In genomic region chr4:3375688-3376087, GRCh38 we compare ENCODE assay signal across 13 cellular contexts.
DNase-seq lines count a peak whose midpoint lies in the region; FAIRE-seq and TF ChIP-seq lines count a peak whose summit lies in the region.
"Had no signal": no experiment of that assay in that cellular context is flagged by ENCODE, and none has a peak within 500 bp of the region (broad histone marks: within the 10 kb centered on the region; RNA-seq: fewer than 3 reads in every experiment).

No MANE protein-coding gene starts in this region.

- no peak overlapping the region for H3K27ac ChIP-seq in small intestine (ENCODE audit: low read depth in 1 of 2, low read length in 1 of 2)
- H3K27ac ChIP-seq: upper lobe of right lung had no signal

- WGBS in small intestine, 3 donors = 68 to 77% (median 72%) methylated on average over 7 of the region's 7 CpGs

- in situ Hi-C loops in ACHN (cut with HindIII; ENCODE audit: low pct_ligation_motif_present, low pct_unique_long_range_greater_than_20kb, low sequenced_read_pairs) = no loop called here

- H3K9me3 ChIP-seq in small intestine (ENCODE audit: control insufficient read depth, low read depth) = no peaks in the 10 kb centered on the region
- H3K9me3 ChIP-seq: upper lobe of right lung had no signal

- H3K36me3 ChIP-seq in small intestine (ENCODE audit: control insufficient read depth in 2 of 2, insufficient read depth in 2 of 2, low read length in 2 of 2) = no peaks in the 10 kb centered on the region
- H3K36me3 ChIP-seq: upper lobe of right lung had no signal

- DNase-seq in ACHN (peak; percentile 67), H54 (ENCODE audit: insufficient read length, low spot score) (peak; percentile 77), RKO (ENCODE audit: low spot score) (peak; percentile 10), fibroblast of peridontal ligament (ENCODE audit: extremely low read depth) (peak; percentile 44), mucosa of gallbladder (ENCODE audit: low spot score) (no peak), NOMO-1 (lab: John Stamatoyannopoulos, UW; ENCODE audit: unreplicated experiment in 2 of 2) (no peak), KG1 (lab: John Stamatoyannopoulos, UW) (no peak), small intestine (no peak)
- DNase-seq: amygdala, NCI-H526 treated with DMSO at 0.1 percent for 48 hours, T-helper 1 cell, upper lobe of right lung had no signal

- no peak overlapping the region for H3K4me3 ChIP-seq in small intestine (ENCODE audit: low read depth in 1 of 2, low read length in 2 of 2)
- H3K4me3 ChIP-seq: upper lobe of right lung had no signal

- TF ChIP-seq POLR2A in H54 (IDR thresholded peaks at IDR 0.05; ENCODE audit: low read depth, low read length) = no peak

- no peaks in the 10 kb centered on the region for H3K4me1 ChIP-seq in small intestine (ENCODE audit: control insufficient read depth in 2 of 2, insufficient read depth in 1 of 2, low read depth in 1 of 2, low read length in 1 of 2)

- FAIRE-seq in H54 (lab: Jason Lieb, UNC) = no peak
- no peak for FAIRE-seq in small intestine (lab: Jason Lieb, UNC)
- FAIRE-seq: frontal cortex had no signal

- no peaks in the 10 kb centered on the region for H3K27me3 ChIP-seq in small intestine (ENCODE audit: control insufficient read depth in 2 of 2, insufficient read depth in 2 of 2, low read length in 2 of 2)
- H3K27me3 ChIP-seq: upper lobe of right lung had no signal

Comparison
In these comparisons a context has a peak if more than half of its experiments do, and no peak if none do; other contexts are left out.
1. DNase-seq: peak in ACHN (single experiment), H54 (single experiment), RKO (single experiment) and fibroblast of peridontal ligament (single experiment); none in mucosa of gallbladder (single experiment), NOMO-1 (0 of 2), KG1 (single experiment) and small intestine (single experiment).